Comparison of ENCODE assay signal across 13 cellular contexts in the genomic region with DNA sequence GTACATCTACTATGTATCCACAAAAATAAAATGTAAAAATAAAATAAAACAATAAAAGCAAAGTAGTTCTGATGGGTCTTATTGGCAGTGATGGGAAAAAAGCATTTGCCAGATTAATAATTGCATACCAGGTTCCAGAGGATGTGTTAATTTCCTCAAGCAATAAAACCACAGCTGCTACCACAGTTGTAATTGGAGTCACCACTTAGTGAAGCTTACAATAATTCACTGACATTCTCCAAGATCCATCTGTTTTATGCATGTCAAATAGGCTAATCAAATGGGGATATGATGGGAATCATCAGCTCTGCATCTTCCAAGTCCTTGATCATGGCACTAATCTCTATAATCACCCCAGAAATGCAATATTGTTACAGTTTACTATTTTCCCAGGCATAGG.
A peak's percentile ranks its signal among the peaks of the same experiment; 100 is the strongest.
DNase-seq lines count a peak whose midpoint lies in the region; ATAC-seq lines count a peak whose summit lies in the region.
"Had no signal": no experiment of that assay in that cellular context is flagged by ENCODE, and none has a peak within 500 bp of the region (broad histone marks: within the 10 kb centered on the region; RNA-seq: fewer than 3 reads in every experiment).

No MANE protein-coding gene starts in this region.

- in situ Hi-C loops in G401 (cut with HindIII; ENCODE audit: low sequenced_read_pairs), result no loop called here

- ATAC-seq in left lobe of liver, result no peak
- ATAC-seq in HG03432 (IDR thresholded peaks at IDR 0.05; ENCODE audit: unreplicated experiment), result no peak

- DNase-seq in Ammon's horn (ENCODE audit: low spot score) (peak; percentile 7), G401 (ENCODE audit: low spot score) (peak; percentile 63), NCI-H446 (lab: John Stamatoyannopoulos, UW) (peak; percentile 60 to 82), dermis blood vessel endothelial cell (peak; percentile 19), NCI-H2107 (lab: John Stamatoyannopoulos, UW) (no peak), left lobe of liver (ENCODE audit: low spot score) (no peak)
- DNase-seq: Caco-2, DMS79 treated with DMSO at 0.1 percent for 48 hours, NCI-H1436 treated with DMSO at 0.1 percent for 48 hours, RPMI8226, SIG-M5, T-helper 2 cell had no signal

Comparison
In these comparisons a context has a peak if more than half of its experiments do, and no peak if none do; other contexts are left out.
1. DNase-seq: peak in Ammon's horn (single experiment), G401 (single experiment), NCI-H446 (2 of 2) and dermis blood vessel endothelial cell (single experiment); none in NCI-H2107 (single experiment) and left lobe of liver (single experiment).